Comparison of ENCODE assay signal across 20 cellular contexts in the genomic region with DNA sequence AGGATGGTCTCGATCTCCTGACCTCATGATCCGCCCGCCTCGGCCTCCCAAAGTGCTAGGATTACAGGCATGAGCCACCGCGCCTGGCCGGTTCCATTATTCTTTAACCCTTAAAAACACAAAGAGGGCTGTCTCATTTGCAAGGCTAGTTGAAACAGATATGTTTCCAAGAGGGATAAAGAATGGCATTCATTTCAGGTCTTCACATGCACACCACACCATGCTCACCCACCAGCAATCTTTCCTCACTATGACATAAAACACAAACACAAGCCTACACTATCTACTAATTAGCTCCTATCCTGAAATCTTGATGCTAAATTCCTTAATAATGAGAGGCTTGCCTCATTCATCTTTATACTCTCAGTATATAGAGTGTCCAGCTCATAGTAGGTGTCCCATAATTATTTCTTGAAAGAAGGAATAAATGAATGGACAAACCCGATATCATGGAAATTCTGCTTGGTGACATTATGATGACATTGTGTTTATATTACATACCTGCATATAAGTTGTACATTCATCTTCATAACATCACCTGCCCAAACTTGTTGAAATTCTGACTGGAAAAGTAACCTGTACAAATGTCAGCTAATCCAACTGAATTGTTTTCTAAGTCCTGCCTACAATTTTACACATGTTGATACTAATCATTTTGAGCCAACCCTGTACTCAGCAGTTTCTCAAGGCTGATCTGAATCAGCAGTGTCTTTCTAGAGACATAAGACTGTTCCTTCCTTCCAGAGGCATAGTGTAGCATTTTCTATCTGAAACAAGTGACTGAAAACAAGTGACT.
DNase-seq lines count a peak whose midpoint lies in the region; ATAC-seq, FAIRE-seq and TF ChIP-seq lines count a peak whose summit lies in the region.
"Had no signal": no experiment of that assay in that cellular context is flagged by ENCODE, and none has a peak within 500 bp of the region (broad histone marks: within the 10 kb centered on the region; RNA-seq: fewer than 3 reads in every experiment).

No MANE protein-coding gene starts in this region.

- H3K27ac ChIP-seq in epithelial cell of prostate (no peak overlapping the region), osteoblast (ENCODE audit: low read depth, low read length) (no peak overlapping the region)
- H3K27ac ChIP-seq: C4-2B had no signal

- no peak overlapping the region for H3K4me2 ChIP-seq in osteoblast (ENCODE audit: insufficient read depth, low read length)
- H3K4me2 ChIP-seq: GM23338 had no signal

- no peak for ATAC-seq in GM21515 (IDR thresholded peaks at IDR 0.05; ENCODE audit: unreplicated experiment)
- no peak for ATAC-seq in HG03159 (IDR thresholded peaks at IDR 0.05; ENCODE audit: unreplicated experiment)
- ATAC-seq: GM23338 had no signal

- H3K79me2 ChIP-seq in osteoblast (ENCODE audit: insufficient read depth, low read length) = no peaks in the 10 kb centered on the region

- H3K4me1 ChIP-seq in osteoblast (ENCODE audit: insufficient read depth, low read length) = no peaks in the 10 kb centered on the region
- H3K4me1 ChIP-seq: Caco-2 had no signal

- no peaks in the 10 kb centered on the region for H4K20me1 ChIP-seq in osteoblast (ENCODE audit: insufficient read depth, low read length)

- H3K36me3 ChIP-seq in bronchial epithelial cell (ENCODE audit: control insufficient read depth, insufficient read depth, low read length) = no peaks in the 10 kb centered on the region
- H3K36me3 ChIP-seq in osteoblast (ENCODE audit: insufficient read depth, low read length) = no peaks in the 10 kb centered on the region

- H3K9me3 ChIP-seq in osteoblast (ENCODE audit: low read depth, low read length) = no peaks in the 10 kb centered on the region
- H3K9me3 ChIP-seq: Caco-2 had no signal

- peak; percentile 78 for DNase-seq in bronchial epithelial cell (ENCODE audit: low read depth)
- DNase-seq in epithelial cell of prostate (ENCODE audit: low read depth, low spot score) = peak; percentile 8
- DNase-seq in osteoblast (ENCODE audit: insufficient read length, low spot score, missing footprints) = peak; percentile 29
- no peak for DNase-seq in frontal cortex (ENCODE audit: low spot score in 2 of 2)
- DNase-seq: AML-193; Caco-2; CD4-positive, alpha-beta T cell; HCEC 1CT; IMR-90 had no signal

- H3K27me3 ChIP-seq in bronchial epithelial cell (ENCODE audit: control insufficient read depth, insufficient read depth, low read length) (no peaks in the 10 kb centered on the region), osteoblast (ENCODE audit: insufficient read depth, low read length) (no peaks in the 10 kb centered on the region)

- no peak overlapping the region for H3K4me3 ChIP-seq in bronchial epithelial cell (ENCODE audit: low read depth, low read length)
- H3K4me3 ChIP-seq in osteoblast (ENCODE audit: insufficient read depth, low read length) = no peak overlapping the region
- H3K4me3 ChIP-seq: GM23338 had no signal

- no peak for TF ChIP-seq CTCF in bronchial epithelial cell (IDR thresholded peaks at IDR 0.05; ENCODE audit: insufficient read depth, low read length, severe bottlenecking)
- TF ChIP-seq CTCF in osteoblast (IDR thresholded peaks at IDR 0.05; ENCODE audit: extremely low read depth, low read depth, low read length) = no peak

- FAIRE-seq in bronchial epithelial cell (lab: Jason Lieb, UNC) (no peak), frontal cortex (lab: Jason Lieb, UNC) (no peak)
- FAIRE-seq: A204.1, D721Med, G401.6, GM12891, GM19239, H54, HTR-8/SVneo had no signal

- no peak overlapping the region for H2AFZ ChIP-seq in osteoblast (ENCODE audit: low read length)
- H2AFZ ChIP-seq: GM23338 had no signal

Comparison
In these comparisons a context has a peak if more than half of its experiments do, and no peak if none do; other contexts are left out.
1. DNase-seq: peak in bronchial epithelial cell (single experiment), epithelial cell of prostate (single experiment) and osteoblast (single experiment); none in frontal cortex (0 of 2).